In genomic region chr1:58765016-58765415, GRCh38 we compare ENCODE assay signal across 23 cellular contexts. TPM values are rescaled to one million over a fixed set of nuclear protein-coding genes. Genes with fewer than 3 reads are reported as not detected.
DNase-seq lines count a peak whose midpoint lies in the region; ATAC-seq, FAIRE-seq and TF ChIP-seq lines count a peak whose summit lies in the region.
"Had no signal": no experiment of that assay in that cellular context is flagged by ENCODE, and none has a peak within 500 bp of the region (broad histone marks: within the 10 kb centered on the region; RNA-seq: fewer than 3 reads in every experiment).

No MANE protein-coding gene starts in this region.

- peak overlapping the region; percentile 98 for H2BK20ac ChIP-seq in IMR-90 (ENCODE audit: low read depth, low read length)

- H3K4me3 ChIP-seq in ACC112 (ENCODE audit: low read depth, low read length) (peak overlapping the region; percentile 45), IMR-90 (ENCODE audit: insufficient read depth, low read depth, low read length) (no peak overlapping the region), bronchial epithelial cell (ENCODE audit: low read depth, low read length) (no peak overlapping the region)
- H3K4me3 ChIP-seq: ascending aorta, gastroesophageal sphincter, K562, lower lobe of right lung, psoas muscle, skin epidermis had no signal

- H3K9me1 ChIP-seq in IMR-90 (ENCODE audit: insufficient read depth, low read length), result peaks cover 11% of the 10 kb centered on the region

- H2AK9ac ChIP-seq in IMR-90 (replicated peaks; ENCODE audit: low read depth, low read length, poor library complexity), result no peak overlapping the region

- H3K9me3 Mint-ChIP-seq in naive thymus-derived CD8-positive, alpha-beta T cell, result no peaks in the 10 kb centered on the region
- H3K9me3 Mint-ChIP-seq: CD8-positive, alpha-beta memory T cell; type B pancreatic cell had no signal

- H4K5ac ChIP-seq in IMR-90 (ENCODE audit: low read depth, low read length), result peak overlapping the region; percentile 79; the same call in 1 of the 2 replicates

- no peaks in the 10 kb centered on the region for H3K4me1 Mint-ChIP-seq in naive thymus-derived CD8-positive, alpha-beta T cell
- H3K4me1 Mint-ChIP-seq: B cell had no signal

- H3K18ac ChIP-seq in IMR-90 (ENCODE audit: low read depth, low read length), result peak overlapping the region; percentile 88; the same call in 1 of the 2 replicates

- H4K8ac ChIP-seq in IMR-90 (ENCODE audit: low read depth in 2 of 2, low read length in 2 of 2), result peak overlapping the region; percentile 86 to 95

- H3K79me1 ChIP-seq in IMR-90 (ENCODE audit: low read depth in 1 of 2, low read length in 2 of 2), result peaks cover 0 to 18% of the 10 kb centered on the region in 2 experiments; a peak in 2 of 4 replicates

- peak overlapping the region; percentile 76; the same call in 2 of the 3 replicates for H2BK15ac ChIP-seq in IMR-90 (ENCODE audit: low read depth, low read length)

- no peak overlapping the region; the same call in 1 of the 2 replicates for H3K4me2 ChIP-seq in IMR-90 (ENCODE audit: low read depth, low read length)

- TF ChIP-seq POLR2A in IMR-90 (IDR thresholded peaks at IDR 0.05; ENCODE audit: low read depth, low read length), result no peak

- no peaks in the 10 kb centered on the region for H4K20me1 ChIP-seq in IMR-90 (ENCODE audit: insufficient read depth, low read length)

- no peaks in the 10 kb centered on the region for H3K9me3 ChIP-seq in IMR-90 (ENCODE audit: control insufficient read depth, insufficient read depth, low read length)
- H3K9me3 ChIP-seq: ascending aorta, gastroesophageal sphincter, lower lobe of right lung, psoas muscle had no signal

- in situ Hi-C loops in IMR-90 (cut with MboI; ENCODE audit: low sequenced_read_pairs), result no loop called here

- FAIRE-seq in bronchial epithelial cell (lab: Jason Lieb, UNC), result no peak
- FAIRE-seq: islet of Langerhans, K562 had no signal

- H3K36me3 ChIP-seq in ACC112 (ENCODE audit: insufficient read depth, low read length) (no peaks in the 10 kb centered on the region), IMR-90 (ENCODE audit: control insufficient read depth, insufficient read depth, low read length) (no peaks in the 10 kb centered on the region), bronchial epithelial cell (ENCODE audit: control insufficient read depth, insufficient read depth, low read length) (no peaks in the 10 kb centered on the region)
- H3K36me3 ChIP-seq: ascending aorta, gastroesophageal sphincter, lower lobe of right lung had no signal

- peak overlapping the region; percentile 93 for H3K56ac ChIP-seq in IMR-90 (ENCODE audit: extremely low read depth, insufficient read depth, low read length)

- H3K27ac ChIP-seq in ACC112 (ENCODE audit: low read depth, low read length), result peak overlapping the region; percentile 98
- peak overlapping the region; percentile 90 for H3K27ac ChIP-seq in IMR-90 (ENCODE audit: insufficient read depth, low read length)
- H3K27ac ChIP-seq: psoas muscle had no signal

- POLR2A ChIA-PET in IMR-90 (lab: Charles Lee; ENCODE audit: unreplicated experiment), result interaction anchor here (1.5 kb wide), 1 partner anchor 10 kb away, joined by 5 read pairs; no protein-coding TSS in a partner anchor
- POLR2A ChIA-PET in naive thymus-derived CD8-positive, alpha-beta T cell (lab: Charles Lee), result no interaction called here

- no peaks in the 10 kb centered on the region for H3K36me3 Mint-ChIP-seq in naive thymus-derived CD8-positive, alpha-beta T cell
- H3K36me3 Mint-ChIP-seq: activated naive CD8-positive, alpha-beta T cell; CD8-positive, alpha-beta memory T cell; type B pancreatic cell had no signal

- no peak for TF ChIP-seq CTCF in IMR-90 (conservative IDR thresholded peaks at IDR 0.05; ENCODE audit: low read depth, low read length)
- no peak for TF ChIP-seq CTCF in bronchial epithelial cell (IDR thresholded peaks at IDR 0.05; ENCODE audit: insufficient read depth, low read length, severe bottlenecking)

- no peak overlapping the region for H3K4me3 Mint-ChIP-seq in naive thymus-derived CD8-positive, alpha-beta T cell
- H3K4me3 Mint-ChIP-seq: activated naive CD8-positive, alpha-beta T cell; B cell; CD8-positive, alpha-beta memory T cell; type B pancreatic cell had no signal

- peak overlapping the region; percentile 91; the same call in 1 of the 2 replicates for H3K14ac ChIP-seq in IMR-90 (replicated peaks; ENCODE audit: low read depth, low read length)

- BruUV-seq in IMR-90 (replicated peaks; lab: Mats Ljungman, UMichigan), result no TSS peak

- peaks cover 3 to 16% (median 5%) of the 10 kb centered on the region in 5 donors for H3K27me3 Mint-ChIP-seq in naive thymus-derived CD8-positive, alpha-beta T cell

- H2BK120ac ChIP-seq in IMR-90 (ENCODE audit: low read depth, low read length), result peak overlapping the region; percentile 98

- H2AFZ ChIP-seq in ACC112 (ENCODE audit: low read length, unreplicated experiment) (no peak overlapping the region), IMR-90 (replicated peaks; ENCODE audit: low read length, poor library complexity) (no peak overlapping the region)

- H3K27ac Mint-ChIP-seq in naive thymus-derived CD8-positive, alpha-beta T cell, result no peak overlapping the region
- H3K27ac Mint-ChIP-seq: activated naive CD8-positive, alpha-beta T cell; B cell; CD8-positive, alpha-beta memory T cell; type B pancreatic cell had no signal

- TF ChIP-seq RAD21 in IMR-90 (IDR thresholded peaks at IDR 0.05; ENCODE audit: low read length), result no peak

- ATAC-seq in IMR-90 (ENCODE audit: low read depth) (no peak), HG03139 (IDR thresholded peaks at IDR 0.05; ENCODE audit: unreplicated experiment) (no peak), GM18858 (IDR thresholded peaks at IDR 0.05; ENCODE audit: unreplicated experiment) (no peak)
- no peak for ATAC-seq in naive thymus-derived CD8-positive, alpha-beta T cell
- ATAC-seq: gastroesophageal sphincter, K562, psoas muscle had no signal

- peak overlapping the region; percentile 100 for H2BK5ac ChIP-seq in IMR-90 (ENCODE audit: low read depth, low read length, poor library complexity, severe bottlenecking)

- H2AK5ac ChIP-seq in IMR-90 (ENCODE audit: low read depth, low read length), result peak overlapping the region; percentile 80

- peak overlapping the region; percentile 86 for H4K91ac ChIP-seq in IMR-90 (ENCODE audit: insufficient read depth, low read depth, low read length)

- H3K4ac ChIP-seq in IMR-90 (ENCODE audit: low read depth, low read length), result peak overlapping the region; percentile 97

- DNase-seq in IMR-90, result peak; percentile 51
- DNase-seq in bronchial epithelial cell (ENCODE audit: low read depth), result peak; percentile 63
- peak; percentile 62 for DNase-seq in kidney tubule cell (ENCODE audit: low spot score)
- no peak for DNase-seq in naive thymus-derived CD8-positive, alpha-beta T cell
- DNase-seq in D341Med (ENCODE audit: low spot score), result no peak
- DNase-seq: activated CD8-positive, alpha-beta memory T cell treated with anti-CD3 and anti-CD28 coated beads, Interleukin-2, amount 50 U/mL, for 4 hours; CD8-positive, alpha-beta memory T cell; lower lobe of right lung; NCI-H1694; NCI-H2171; psoas muscle; RPMI8226 had no signal

- peak overlapping the region; percentile 60; the same call in 1 of the 2 replicates for H3K9ac ChIP-seq in IMR-90 (ENCODE audit: low read depth, low read length)

- peak overlapping the region; percentile 93 for H3K23ac ChIP-seq in IMR-90 (ENCODE audit: low read depth, low read length)

- H3K27me3 ChIP-seq in ACC112 (ENCODE audit: insufficient read depth, low read length) (no peaks in the 10 kb centered on the region), IMR-90 (ENCODE audit: control insufficient read depth, insufficient read depth, low read length) (no peaks in the 10 kb centered on the region), bronchial epithelial cell (ENCODE audit: control insufficient read depth, insufficient read depth, low read length) (no peaks in the 10 kb centered on the region)
- H3K27me3 ChIP-seq: ascending aorta, gastroesophageal sphincter had no signal

- H3K4me1 ChIP-seq in ACC112 (ENCODE audit: control insufficient read depth, insufficient read depth, low read length, unreplicated experiment) (peaks cover 52% of the 10 kb centered on the region), IMR-90 (ENCODE audit: control insufficient read depth, insufficient read depth, low read length) (peaks cover 28% of the 10 kb centered on the region)

- CTCF ChIA-PET in IMR-90 (lab: Yijun Ruan, JAX), result no interaction called here

- H3K79me2 ChIP-seq in ACC112 (ENCODE audit: control insufficient read depth, insufficient read depth, low read length, unreplicated experiment), result no peaks in the 10 kb centered on the region

- dilution Hi-C loops in IMR-90 (cut with HindIII; ENCODE audit: low sequenced_read_pairs, unreplicated experiment), result no loop called here

- intact Hi-C loops in IMR-90 (cut with micrococcal nuclease), result loop anchor here (5.0 to 10.0 kb wide), 2 partner anchors 70 to 248 kb away; no protein-coding TSS in a partner anchor

TF ChIP-seq in IMR-90, 13 proteins besides CTCF, POLR2A, EP300 and RAD21:
- TF ChIP-seq MAFK (IDR thresholded peaks at IDR 0.05; ENCODE audit: low read depth, low read length) (0 out of 2 replicates have a peak, but pooled peaks have one; percentile 7), MAZ (IDR thresholded peaks at IDR 0.05; ENCODE audit: borderline replicate concordance, low read depth, low read length) (no peak)

RNA-seq across cellular contexts. Expression of gene JUN, which starts 18.8 kb away (rescaled TPM):
- total RNA-seq in IMR-90 (2012; rRNA removed), result 46.6 and 51.1 TPM in 2 replicates
- 86.9 and 89.1 TPM in 2 replicates for polyA plus RNA-seq in IMR-90 (2012; rRNA removed)
- 80.5 and 108 TPM in 2 replicates for polyA plus RNA-seq in IMR-90 (2012; cell fraction: cytosol; rRNA removed)
- polyA plus RNA-seq in IMR-90 (2012; cell fraction: nucleus; rRNA removed; ENCODE audit: low replicate concordance), result 85.4 and 184 TPM in 2 replicates
- 66.2 and 90.0 TPM in 2 replicates for total RNA-seq in bronchial epithelial cell
- total RNA-seq in naive thymus-derived CD8-positive, alpha-beta T cell, result 10 to 100 TPM; 38.2 to 40.0 TPM
- polyA plus RNA-seq in naive thymus-derived CD8-positive, alpha-beta T cell, result 10 to 100 TPM; 30.7 to 59.4 (median 32.0) TPM

Comparison
In these comparisons a context has a peak if more than half of its experiments do, and no peak if none do; other contexts are left out.
1. DNase-seq: peak in IMR-90 (single experiment), bronchial epithelial cell (single experiment) and kidney tubule cell (single experiment); none in naive thymus-derived CD8-positive, alpha-beta T cell (0 of 10) and D341Med (single experiment).